In the genomic region with DNA sequence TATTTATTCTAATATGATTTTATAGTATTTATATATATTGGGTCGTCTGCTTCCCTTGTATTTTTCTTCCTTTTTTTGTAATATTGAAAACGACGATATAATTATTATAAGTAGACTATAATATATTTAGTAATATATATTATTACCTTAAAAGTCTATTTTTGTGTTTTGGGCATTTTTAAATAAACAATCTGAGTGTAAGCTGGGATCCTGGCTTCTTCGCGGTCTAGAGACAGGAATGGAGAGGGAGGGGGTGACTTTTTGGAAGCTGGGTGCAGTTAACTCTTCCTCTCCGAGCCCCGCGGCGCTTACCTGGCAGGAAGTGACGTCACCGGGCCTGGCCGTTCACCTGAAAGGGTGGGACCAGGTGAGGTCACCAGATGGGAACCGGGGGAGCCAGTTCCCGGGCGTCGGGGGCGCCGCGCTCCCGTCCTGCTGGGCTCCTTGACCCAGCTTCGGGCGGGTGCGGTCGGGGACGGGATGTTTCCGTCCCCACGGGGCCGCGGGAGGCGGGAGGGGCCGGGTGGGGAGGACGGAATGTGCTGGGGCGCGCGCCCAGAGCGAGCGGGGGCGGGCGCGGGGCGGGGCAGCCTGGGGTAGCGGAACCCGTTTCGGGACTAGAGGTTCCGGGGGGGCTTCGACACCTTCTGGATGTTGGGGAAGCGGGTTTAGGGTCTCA, we compare ENCODE assay signal across 7 cellular contexts. TPM values are rescaled to one million over a fixed set of nuclear protein-coding genes. Genes with fewer than 3 reads are reported as not detected.
A peak's percentile ranks its signal among the peaks of the same experiment; 100 is the strongest.
DNase-seq lines count a peak whose midpoint lies in the region; ATAC-seq lines count a peak whose summit lies in the region.

No MANE protein-coding gene starts in this region.

- H3K27ac ChIP-seq in layer of hippocampus (ENCODE audit: low read depth, low read length), result peak overlapping the region; percentile 95

- DNase-seq in NCI-H2081 (lab: John Stamatoyannopoulos, UW) (peak; percentile 91 to 92), cerebellum (ENCODE audit: low spot score) (peak; percentile 86)
- peak; percentile 54 to 77 for DNase-seq in activated CD4-positive, alpha-beta T cell treated with anti-CD3 and anti-CD28 coated beads for 24 hours (ENCODE audit: low read depth in 2 of 2)
- peak; percentile 72 to 76 for DNase-seq in stimulated activated CD4-positive, alpha-beta T cell treated with anti-CD3 and anti-CD28 coated beads, Interleukin-1b, Interleukin-23, amount 100 ng/mL, for 4 hours (ENCODE audit: low read depth in 2 of 2)

- no peaks in the 10 kb centered on the region for H3K27me3 ChIP-seq in layer of hippocampus (ENCODE audit: control insufficient read depth, insufficient read depth, low read length)

- ATAC-seq in GM18498 (IDR thresholded peaks at IDR 0.05; ENCODE audit: unreplicated experiment), result peak; percentile 3
- no peak for ATAC-seq in HG03520 (IDR thresholded peaks at IDR 0.05; ENCODE audit: unreplicated experiment)

RNA-seq across cellular contexts. Expression of a gene that starts 2.7 kb away (rescaled TPM):
- 1.9 TPM for total RNA-seq in cerebellum

RNA-seq across cellular contexts. Expression of a gene that starts 3.1 kb away (rescaled TPM):
- total RNA-seq in cerebellum, result 20.9 TPM

RNA-seq across cellular contexts. Expression of a gene that starts 18.2 kb away (rescaled TPM):
- total RNA-seq in cerebellum, result 14.1 TPM

RNA-seq across cellular contexts. Expression of a gene that starts 18.4 kb away (rescaled TPM):
- total RNA-seq in cerebellum, result 18.6 TPM

RNA-seq across cellular contexts. Expression of a gene that starts 26.4 kb away (rescaled TPM):
- 48.1 TPM for total RNA-seq in cerebellum
